12 cellular contexts compared by ENCODE assay signal in the genomic region with DNA sequence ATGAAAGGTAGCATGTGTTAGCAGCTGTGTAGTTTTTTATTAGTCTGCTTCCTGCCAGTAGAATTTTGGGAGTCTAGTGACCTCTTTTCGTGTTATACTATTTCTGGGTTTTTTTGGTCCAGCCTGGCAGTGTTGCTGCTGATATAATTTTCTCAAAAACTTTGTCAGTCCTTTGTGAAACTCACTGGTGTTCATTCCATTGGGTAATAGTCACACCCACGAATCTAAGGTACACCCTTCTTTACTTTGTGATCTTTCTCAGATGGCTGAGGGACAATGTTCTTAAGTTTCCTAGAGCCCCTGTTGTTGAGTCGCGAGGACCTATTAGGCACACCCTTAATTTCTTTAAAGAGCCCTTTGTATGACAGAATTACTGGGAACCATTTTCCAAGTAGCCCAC.
"Had no signal": no experiment of that assay in that cellular context is flagged by ENCODE, and none has a peak within 500 bp of the region (broad histone marks: within the 10 kb centered on the region; RNA-seq: fewer than 3 reads in every experiment).

No MANE protein-coding gene starts in this region.

- H3K4me3 ChIP-seq: tibial artery had no signal

- H3K27ac ChIP-seq: brain microvascular endothelial cell, tibial artery had no signal

- H3K36me3 ChIP-seq: brain microvascular endothelial cell, tibial artery had no signal

- H3K9me3 ChIP-seq: tibial artery had no signal

- ATAC-seq: stimulated activated memory B cell treated with anti-CD40 and anti-IgM and Interleukin-4, amounts not matched to agents 10 μg/mL and 1 μg/mL and 100 μg/mL, for 72 hours had no signal

- DNase-seq: activated CD4-positive, alpha-beta T cell treated with anti-CD3 and anti-CD28 coated beads, Interleukin-2, amount 10 ng/mL, durations not matched to agents 7 days and 5 days; activated CD8-positive, alpha-beta memory T cell treated with anti-CD3 and anti-CD28 coated beads for 24 hours; activated naive CD8-positive, alpha-beta T cell treated with anti-CD3 and anti-CD28 coated beads for 36 hours; brain microvascular endothelial cell; cerebellar nuclear complex; foreskin fibroblast; glutamatergic neuron; kidney glomerular epithelial cell; occipital lobe; stimulated activated CD4-positive, alpha-beta T cell treated with anti-CD3 and anti-CD28 coated beads, Interleukin-2, amount 100 ng/mL, for 48 hours; tibial artery had no signal

- H3K27me3 ChIP-seq: brain microvascular endothelial cell, tibial artery had no signal
